ENCODE assay signal across 21 cellular contexts in genomic region chr20:29742699-29743100, GRCh38.
"Had no signal": no experiment of that assay in that cellular context is flagged by ENCODE, and none has a peak within 500 bp of the region (broad histone marks: within the 10 kb centered on the region; RNA-seq: fewer than 3 reads in every experiment).

No MANE protein-coding gene starts in this region.

- H3K27me3 ChIP-seq: hepatocyte, pancreas, right atrium auricular region, uterus had no signal

- H3K9me3 ChIP-seq: pancreas, uterus had no signal

- H3K27ac ChIP-seq: hepatocyte, neutrophil, pancreas, psoas muscle, right atrium auricular region, stomach, transverse colon, uterus, VCaP had no signal

- FAIRE-seq: pancreas had no signal

- H3K36me3 Mint-ChIP-seq: brain had no signal

- H2AFZ ChIP-seq: hepatocyte had no signal

- H3K4me1 Mint-ChIP-seq: activated CD4-positive, alpha-beta memory T cell treated with anti-CD3 and anti-CD28 coated beads, Interleukin-2, amount 10 ng/mL, durations not matched to agents 7 days and 5 days; activated CD4-positive, alpha-beta T cell treated with anti-CD3 and anti-CD28 coated beads, Interleukin-2, amount 10 ng/mL, durations not matched to agents 24 days and 14 days; brain; nephron had no signal

- DNase-seq: activated CD4-positive, alpha-beta memory T cell treated with anti-CD3 and anti-CD28 coated beads, Interleukin-2, amount 10 ng/mL, durations not matched to agents 7 days and 5 days; activated CD4-positive, alpha-beta T cell treated with anti-CD3 and anti-CD28 coated beads, Interleukin-2, amount 10 ng/mL, durations not matched to agents 24 days and 14 days; caudate nucleus; dermis blood vessel endothelial cell; effector CD8-positive, alpha-beta T cell; foreskin melanocyte; mesenchymal stem cell; stomach; transverse colon; uterus had no signal

- H3K4me3 ChIP-seq: hepatocyte, pancreas, psoas muscle, right atrium auricular region, stomach, transverse colon, uterus had no signal

- H3K79me2 ChIP-seq: hepatocyte had no signal

- H3K4me1 ChIP-seq: pancreas, psoas muscle, right atrium auricular region, stomach, transverse colon, uterus had no signal

- H3K27me3 Mint-ChIP-seq: activated CD4-positive, alpha-beta memory T cell treated with anti-CD3 and anti-CD28 coated beads, Interleukin-2, amount 10 ng/mL, durations not matched to agents 7 days and 5 days; activated CD4-positive, alpha-beta T cell treated with anti-CD3 and anti-CD28 coated beads, Interleukin-2, amount 10 ng/mL, durations not matched to agents 24 days and 14 days; brain had no signal

- H3K27ac Mint-ChIP-seq: activated CD4-positive, alpha-beta memory T cell treated with anti-CD3 and anti-CD28 coated beads, Interleukin-2, amount 10 ng/mL, durations not matched to agents 7 days and 5 days; activated CD4-positive, alpha-beta T cell treated with anti-CD3 and anti-CD28 coated beads, Interleukin-2, amount 10 ng/mL, durations not matched to agents 24 days and 14 days; activated naive CD4-positive, alpha-beta T cell treated with anti-CD3 and anti-CD28 coated beads, Interleukin-2, amount 50 U/mL, for 72 hours; brain; nephron; T-helper 2 cell treated with Interferon-gamma antibody and Interleukin-4, amounts not matched to agents 5 μg/mL and 100 μg/mL, for 36 hours had no signal

- H3K4me2 ChIP-seq: hepatocyte had no signal

- H3K4me3 Mint-ChIP-seq: activated CD4-positive, alpha-beta memory T cell treated with anti-CD3 and anti-CD28 coated beads, Interleukin-2, amount 10 ng/mL, durations not matched to agents 7 days and 5 days; activated CD4-positive, alpha-beta T cell treated with anti-CD3 and anti-CD28 coated beads, Interleukin-2, amount 10 ng/mL, durations not matched to agents 24 days and 14 days; brain; nephron; T-helper 2 cell treated with Interferon-gamma antibody and Interleukin-4, amounts not matched to agents 5 μg/mL and 100 μg/mL, for 36 hours had no signal

- H3K36me3 ChIP-seq: neutrophil, pancreas, right atrium auricular region, stomach, transverse colon, uterus had no signal

- ATAC-seq: activated CD4-positive, CD25-positive, alpha-beta regulatory T cell treated with anti-CD3 and anti-CD28 coated beads, Interleukin-2, amount 50 U/mL, for 24 hours; pancreas had no signal
